In genomic region chr5:2750026-2750757, GRCh38 we compare ENCODE assay signal across 9 cellular contexts. TPM values are rescaled to one million over a fixed set of nuclear protein-coding genes. Genes with fewer than 3 reads are reported as not detected.
DNase-seq lines count a peak whose midpoint lies in the region; ATAC-seq, FAIRE-seq and TF ChIP-seq lines count a peak whose summit lies in the region.
"Had no signal": no experiment of that assay in that cellular context is flagged by ENCODE, and none has a peak within 500 bp of the region (broad histone marks: within the 10 kb centered on the region; RNA-seq: fewer than 3 reads in every experiment).

No MANE protein-coding gene starts in this region.

- H3K36me3 ChIP-seq in SK-N-MC (ENCODE audit: insufficient read depth, low read length) = peaks cover 25% of the 10 kb centered on the region
- H3K36me3 ChIP-seq in fibroblast of lung (ENCODE audit: control insufficient read depth, insufficient read depth, low read length) = no peaks in the 10 kb centered on the region
- no peaks in the 10 kb centered on the region for H3K36me3 ChIP-seq in osteoblast (ENCODE audit: insufficient read depth, low read length)

- no peak overlapping the region for H3K27ac ChIP-seq in SK-N-MC
- no peak overlapping the region for H3K27ac ChIP-seq in fibroblast of lung (ENCODE audit: insufficient read depth, low read length)
- H3K27ac ChIP-seq in osteoblast (ENCODE audit: low read depth, low read length) = peak overlapping the region; percentile 58

- H3K9me3 ChIP-seq in SK-N-MC (ENCODE audit: low read depth, low read length) (no peaks in the 10 kb centered on the region), fibroblast of lung (ENCODE audit: control insufficient read depth, insufficient read depth, low read depth, low read length) (no peaks in the 10 kb centered on the region), osteoblast (ENCODE audit: low read depth, low read length) (no peaks in the 10 kb centered on the region)

- ATAC-seq in esophagus mucosa = no peak

- TF ChIP-seq CTCF in HFF-Myc (IDR thresholded peaks at IDR 0.05; ENCODE audit: low read depth, low read length, missing control alignments) (no peak), fibroblast of lung (conservative IDR thresholded peaks at IDR 0.05 in 1 of 2, IDR thresholded peaks at IDR 0.05 in 1 of 2; ENCODE audit: low read depth in 1 of 2, low read length in 2 of 2) (no peak), osteoblast (IDR thresholded peaks at IDR 0.05; ENCODE audit: extremely low read depth, low read depth, low read length) (no peak)

- DNase-seq in HFF-Myc (ENCODE audit: extremely low read depth, low read depth) (no peak), SK-N-MC (ENCODE audit: low read depth, low spot score) (no peak), fibroblast of lung (ENCODE audit: low read depth in 2 of 2) (no peak), osteoblast (ENCODE audit: insufficient read length, low spot score, missing footprints) (peak; percentile 95), NCI-H1694 treated with DMSO at 0.1 percent for 48 hours (lab: John Stamatoyannopoulos, UW) (no peak), HTR-8/SVneo (ENCODE audit: insufficient read length, low spot score) (no peak)
- DNase-seq in effector CD4-positive, alpha-beta T cell = no peak
- DNase-seq: activated T-cell treated with anti-CD3 and anti-CD28 coated beads for 4 hours had no signal

- no peaks in the 10 kb centered on the region for H3K4me1 ChIP-seq in fibroblast of lung (ENCODE audit: control insufficient read depth, extremely low read depth, insufficient read depth, low read length)
- peaks cover 12% of the 10 kb centered on the region for H3K4me1 ChIP-seq in osteoblast (ENCODE audit: insufficient read depth, low read length)

- H3K79me2 ChIP-seq in fibroblast of lung (ENCODE audit: control insufficient read depth, insufficient read depth, low read length) (no peaks in the 10 kb centered on the region), osteoblast (ENCODE audit: insufficient read depth, low read length) (peaks cover 30% of the 10 kb centered on the region)

- H3K4me3 ChIP-seq in HFF-Myc (replicated peaks; ENCODE audit: low read depth, low read length) (peak overlapping the region; percentile 56), SK-N-MC (peak overlapping the region; percentile 85), fibroblast of lung (replicated peaks in 1 of 4; ENCODE audit: control extremely low read depth in 1 of 4, insufficient read depth in 1 of 4, low read depth in 3 of 4, low read length in 4 of 4) (peak overlapping the region in 3 of 4 experiments; percentile 26 to 56 (median 42)), osteoblast (ENCODE audit: insufficient read depth, low read length) (peak overlapping the region; percentile 75)

- H3K27me3 ChIP-seq in fibroblast of lung (ENCODE audit: control insufficient read depth, insufficient read depth, low read length) (no peaks in the 10 kb centered on the region), osteoblast (ENCODE audit: insufficient read depth, low read length) (no peaks in the 10 kb centered on the region)

- no peak for FAIRE-seq in HTR-8/SVneo (lab: Jason Lieb, UNC)

- H2AFZ ChIP-seq in fibroblast of lung (ENCODE audit: low read length) (no peak overlapping the region), osteoblast (ENCODE audit: low read length) (peak overlapping the region; percentile 59)

- no peaks in the 10 kb centered on the region for H4K20me1 ChIP-seq in fibroblast of lung (ENCODE audit: control insufficient read depth, extremely low read depth, insufficient read depth, low read length)
- peaks cover 8% of the 10 kb centered on the region for H4K20me1 ChIP-seq in osteoblast (ENCODE audit: insufficient read depth, low read length)

- peak overlapping the region; percentile 78 for H3K9ac ChIP-seq in SK-N-MC (ENCODE audit: insufficient read length)
- H3K9ac ChIP-seq in fibroblast of lung (ENCODE audit: insufficient read depth, low read length) = no peak overlapping the region

- H3K4me2 ChIP-seq in fibroblast of lung (ENCODE audit: extremely low read depth, insufficient read depth, low read length) (no peak overlapping the region), osteoblast (ENCODE audit: insufficient read depth, low read length) (peak overlapping the region; percentile 72)

RNA-seq across cellular contexts. Expression of gene IRX2, which starts 1.3 kb away (rescaled TPM):
- total RNA-seq in fibroblast of lung (0.26 and 0.33 TPM in 2 replicates), osteoblast (5.3 and 7.2 TPM in 2 replicates), esophagus mucosa (3.1 TPM)
- polyA plus RNA-seq in fibroblast of lung = 0.40 and 0.88 TPM in 2 replicates
- 0.71 and 1.4 TPM in 2 replicates for polyA plus RNA-seq in fibroblast of lung (2012)
- polyA minus RNA-seq in fibroblast of lung (ENCODE audit: low replicate concordance) = 0.11 and 0.39 TPM in 2 replicates
